1 cellular context compared by ENCODE assay signal in the genomic region with DNA sequence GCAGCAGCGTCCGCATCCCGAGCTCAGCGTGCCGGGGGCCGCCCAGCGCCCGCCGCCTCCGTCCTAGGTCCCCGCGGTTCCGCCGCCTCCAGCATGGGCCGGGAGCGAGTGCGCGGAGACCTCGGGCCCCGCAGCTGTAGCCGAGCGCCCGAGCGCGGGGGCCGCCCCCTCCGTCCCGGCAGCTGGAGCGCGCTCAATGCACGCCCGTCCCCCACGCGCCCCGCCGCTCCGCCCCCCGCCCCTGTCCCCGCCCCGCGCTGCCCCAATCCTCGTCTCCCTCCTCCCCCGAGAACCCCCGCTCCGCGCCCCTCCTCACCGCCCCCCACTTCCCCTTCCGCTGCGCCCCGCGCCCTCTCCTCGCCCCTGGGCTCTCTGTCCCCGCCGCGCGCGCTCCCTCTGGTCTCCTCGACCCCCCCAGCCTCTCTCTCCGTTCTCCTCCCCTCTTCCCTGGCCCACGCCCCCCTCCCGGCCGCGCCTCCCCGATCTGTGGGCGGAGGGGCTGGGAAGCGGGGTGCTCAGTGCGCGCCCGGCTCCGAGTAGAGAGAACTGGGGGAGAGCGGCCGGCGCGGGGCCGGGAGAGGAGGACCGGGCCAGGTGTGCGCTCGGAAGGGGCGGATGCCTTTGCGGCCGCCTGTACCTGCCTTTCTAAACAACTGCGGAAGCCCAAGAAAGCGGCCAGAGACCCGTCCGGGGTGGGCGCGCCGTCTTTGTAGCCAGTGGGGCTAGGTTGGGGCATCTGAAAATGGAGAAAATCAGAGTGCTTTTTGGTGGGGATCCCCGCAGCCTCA.
TF ChIP-seq lines count a peak whose summit lies in the region.

A gene with protein sequence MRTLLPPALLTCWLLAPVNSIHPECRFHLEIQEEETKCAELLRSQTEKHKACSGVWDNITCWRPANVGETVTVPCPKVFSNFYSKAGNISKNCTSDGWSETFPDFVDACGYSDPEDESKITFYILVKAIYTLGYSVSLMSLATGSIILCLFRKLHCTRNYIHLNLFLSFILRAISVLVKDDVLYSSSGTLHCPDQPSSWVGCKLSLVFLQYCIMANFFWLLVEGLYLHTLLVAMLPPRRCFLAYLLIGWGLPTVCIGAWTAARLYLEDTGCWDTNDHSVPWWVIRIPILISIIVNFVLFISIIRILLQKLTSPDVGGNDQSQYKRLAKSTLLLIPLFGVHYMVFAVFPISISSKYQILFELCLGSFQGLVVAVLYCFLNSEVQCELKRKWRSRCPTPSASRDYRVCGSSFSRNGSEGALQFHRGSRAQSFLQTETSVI (minus strand): TSS at position 112 of the 788 bp plus-strand sequence. CDS start 96 bp downstream, at position 16.

TF ChIP-seq in SK-N-SH treated with all-trans-retinoic acid at 6 μM for 48 hours, 23 proteins besides CTCF, POLR2A, EP300 and RAD21 (continued from another document):
- TF ChIP-seq, protein P1, sequence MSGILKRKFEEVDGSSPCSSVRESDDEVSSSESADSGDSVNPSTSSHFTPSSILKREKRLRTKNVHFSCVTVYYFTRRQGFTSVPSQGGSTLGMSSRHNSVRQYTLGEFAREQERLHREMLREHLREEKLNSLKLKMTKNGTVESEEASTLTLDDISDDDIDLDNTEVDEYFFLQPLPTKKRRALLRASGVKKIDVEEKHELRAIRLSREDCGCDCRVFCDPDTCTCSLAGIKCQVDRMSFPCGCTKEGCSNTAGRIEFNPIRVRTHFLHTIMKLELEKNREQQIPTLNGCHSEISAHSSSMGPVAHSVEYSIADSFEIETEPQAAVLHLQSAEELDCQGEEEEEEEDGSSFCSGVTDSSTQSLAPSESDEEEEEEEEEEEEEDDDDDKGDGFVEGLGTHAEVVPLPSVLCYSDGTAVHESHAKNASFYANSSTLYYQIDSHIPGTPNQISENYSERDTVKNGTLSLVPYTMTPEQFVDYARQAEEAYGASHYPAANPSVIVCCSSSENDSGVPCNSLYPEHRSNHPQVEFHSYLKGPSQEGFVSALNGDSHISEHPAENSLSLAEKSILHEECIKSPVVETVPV (CRISPR knock-in tag; IDR thresholded peaks at IDR 0.05) = no peak
- TF ChIP-seq ZNF565 (CRISPR knock-in tag; conservative IDR thresholded peaks at IDR 0.05; ENCODE audit: low read depth) = no peak
TF ChIP-seq in SK-N-SH treated with all-trans-retinoic acid at 6 μM for 48 hours: peak in this region for 0.
